Comparison of ENCODE assay signal across 11 cellular contexts in the genomic region with DNA sequence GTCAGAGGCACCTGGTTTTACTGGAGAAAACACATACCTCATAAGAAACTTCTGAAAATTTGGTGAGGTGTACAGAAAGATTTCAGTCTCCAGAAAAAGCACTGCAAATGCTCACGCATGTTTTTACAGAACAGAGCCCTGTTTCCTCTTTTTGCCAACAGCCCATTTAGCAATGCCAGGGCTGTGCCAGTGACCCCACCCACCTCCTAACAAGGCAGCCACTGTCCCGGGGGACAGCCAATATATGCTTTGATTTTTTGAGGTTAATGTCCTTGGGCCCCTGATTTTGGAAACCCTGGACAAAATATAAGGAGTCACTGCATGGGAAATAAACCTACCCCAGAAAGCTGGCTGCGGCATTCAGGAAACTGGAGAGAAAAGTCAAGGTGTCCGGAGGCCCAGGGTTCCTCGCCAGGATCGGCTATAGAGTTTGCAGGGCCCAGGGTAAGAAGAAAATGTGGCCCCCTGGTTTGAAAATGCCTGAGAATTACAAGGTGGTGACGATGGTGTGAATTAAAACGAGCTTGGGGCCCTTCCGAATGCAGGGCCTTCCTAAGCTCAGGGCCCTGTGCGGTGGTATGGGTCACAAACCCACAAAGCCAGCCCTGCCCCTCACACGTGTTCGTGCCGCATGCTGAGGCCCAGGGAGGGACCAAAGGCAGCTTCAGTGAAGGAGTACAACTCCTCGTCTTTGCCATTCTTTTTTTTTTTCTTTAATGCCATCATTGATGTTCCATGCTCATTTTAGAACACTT.
A peak's percentile ranks its signal among the peaks of the same experiment; 100 is the strongest.
DNase-seq lines count a peak whose midpoint lies in the region; ATAC-seq, FAIRE-seq and TF ChIP-seq lines count a peak whose summit lies in the region.
"Had no signal": no experiment of that assay in that cellular context is flagged by ENCODE, and none has a peak within 500 bp of the region (broad histone marks: within the 10 kb centered on the region; RNA-seq: fewer than 3 reads in every experiment).

No MANE protein-coding gene starts in this region.

- no peak overlapping the region for H3K4me3 ChIP-seq in BLaER1 treated with 17β-estradiol and CSF1 and Interleukin-3, amounts not matched to agents 10 nM and 100 nM
- H3K4me3 ChIP-seq in RWPE2 (ENCODE audit: severe bottlenecking) = no peak overlapping the region
- H3K4me3 ChIP-seq in sigmoid colon = no peak overlapping the region

- H3K4me1 ChIP-seq in BLaER1 treated with 17β-estradiol and CSF1 and Interleukin-3, amounts not matched to agents 10 nM and 100 nM = peaks cover 64 to 97% (median 85%) of the 10 kb centered on the region in 10 experiments
- H3K4me1 ChIP-seq in RWPE2 (ENCODE audit: insufficient read depth, poor library complexity, severe bottlenecking) = peaks cover 33% of the 10 kb centered on the region
- peaks cover 0 to 82% (median 80%) of the 10 kb centered on the region in 4 donors for H3K4me1 ChIP-seq in sigmoid colon

- TF ChIP-seq POLR2A in sigmoid colon (IDR thresholded peaks at IDR 0.05) (no peak), GM12891 (IDR thresholded peaks at IDR 0.05; ENCODE audit: low read depth, low read length) (no peak)

- no peak for FAIRE-seq in GM12891 (lab: Jason Lieb, UNC)
- FAIRE-seq: HTR-8/SVneo, TTC549 had no signal

- H3K4me2 ChIP-seq in BLaER1 treated with 17β-estradiol and CSF1 and Interleukin-3, amounts not matched to agents 10 nM and 100 nM = peak overlapping the region; percentile 52 to 99 (median 95)

- intact Hi-C loops in left ventricle myocardium superior (cut with micrococcal nuclease) = no loop called here
- intact Hi-C loops in sigmoid colon (cut with DNase I) = no loop called here

- TF ChIP-seq CTCF in RWPE2 (IDR thresholded peaks at IDR 0.05; ENCODE audit: poor library complexity, severe bottlenecking) (no peak), sigmoid colon (IDR thresholded peaks at IDR 0.05) (no peak)

- H4K20me1 ChIP-seq in BLaER1 treated with 17β-estradiol and CSF1 and Interleukin-3, amounts not matched to agents 10 nM and 100 nM = peaks cover 0 to 10% (median 0%) of the 10 kb centered on the region in 11 experiments; a peak in 5 of 22 replicates

- no peaks in the 10 kb centered on the region for H3K9me3 ChIP-seq in BLaER1 treated with 17β-estradiol and CSF1 and Interleukin-3, amounts not matched to agents 10 nM and 100 nM (replicated peaks in 1 of 11)
- H3K9me3 ChIP-seq in RWPE2 (ENCODE audit: severe bottlenecking) = no peaks in the 10 kb centered on the region
- H3K9me3 ChIP-seq in sigmoid colon = no peaks in the 10 kb centered on the region

- WGBS in sigmoid colon, 2 donors = 67 to 73% methylated on average over 14 of the region's 14 CpGs

- no peak for TF ChIP-seq EP300 in sigmoid colon (IDR thresholded peaks at IDR 0.05)

- H3K9ac ChIP-seq in BLaER1 treated with 17β-estradiol and CSF1 and Interleukin-3, amounts not matched to agents 10 nM and 100 nM = peak overlapping the region in 5 of 11 experiments; percentile 5 to 58 (median 24); a peak in 8 of 22 replicates

- DNase-seq in RWPE2 (ENCODE audit: low spot score) (peak; percentile 34), left ventricle myocardium superior (peak; percentile 55), sigmoid colon (peak; percentile 72), GM12891 (ENCODE audit: insufficient read length, low spot score) (no peak), NCI-H226 (no peak), NCI-H2081 (lab: John Stamatoyannopoulos, UW) (no peak)
- DNase-seq: activated naive CD4-positive, alpha-beta T cell treated with anti-CD3 and anti-CD28 coated beads, Interleukin-2, amount 50 U/mL, for 16 hours had no signal

- H3K27me3 ChIP-seq in BLaER1 treated with 17β-estradiol and CSF1 and Interleukin-3, amounts not matched to agents 10 nM and 100 nM = peaks cover 33 to 47% (median 39%) of the 10 kb centered on the region in 11 experiments
- H3K27me3 ChIP-seq in RWPE2 (ENCODE audit: insufficient read depth, poor library complexity, severe bottlenecking) = no peaks in the 10 kb centered on the region
- no peaks in the 10 kb centered on the region for H3K27me3 ChIP-seq in sigmoid colon

- H3K36me3 ChIP-seq in BLaER1 treated with 17β-estradiol and CSF1 and Interleukin-3, amounts not matched to agents 10 nM and 100 nM = no peaks in the 10 kb centered on the region
- H3K36me3 ChIP-seq in RWPE2 (ENCODE audit: low read depth) = no peaks in the 10 kb centered on the region
- H3K36me3 ChIP-seq in sigmoid colon = no peaks in the 10 kb centered on the region

- no peak for ATAC-seq in RWPE2 (ENCODE audit: low read depth)
- no peak for ATAC-seq in left ventricle myocardium superior
- no peak for ATAC-seq in GM21390 (IDR thresholded peaks at IDR 0.05; ENCODE audit: unreplicated experiment)

- peak overlapping the region in 7 of 11 experiments; percentile 8 to 66 (median 41); a peak in 14 of 22 replicates for H3K27ac ChIP-seq in BLaER1 treated with 17β-estradiol and CSF1 and Interleukin-3, amounts not matched to agents 10 nM and 100 nM
- H3K27ac ChIP-seq in RWPE2 (ENCODE audit: poor library complexity, severe bottlenecking) (no peak overlapping the region), sigmoid colon (peak overlapping the region; percentile 94 to 100 (median 97))

TF ChIP-seq in GM12891, 5 proteins besides CTCF, POLR2A, EP300 and RAD21:
- TF ChIP-seq SPI1 (IDR thresholded peaks at IDR 0.05; ENCODE audit: low read depth, low read length) (no peak), POLR2AphosphoS5 (IDR thresholded peaks at IDR 0.05; ENCODE audit: low read depth, low read length) (no peak), TAF1 (IDR thresholded peaks at IDR 0.05; ENCODE audit: low read depth, low read length) (no peak), PAX5 (IDR thresholded peaks at IDR 0.05; ENCODE audit: insufficient read depth, low read length, severe bottlenecking) (no peak), POU2F2 (IDR thresholded peaks at IDR 0.05; ENCODE audit: low read depth, low read length) (no peak)

Comparison
In these comparisons a context has a peak if more than half of its experiments do, and no peak if none do; other contexts are left out.
1. DNase-seq: peak in RWPE2 (single experiment), left ventricle myocardium superior (single experiment) and sigmoid colon (single experiment); none in GM12891 (single experiment), NCI-H226 (single experiment) and NCI-H2081 (0 of 2).